ENCODE assay signal across 20 cellular contexts in genomic region chr1:54777011-54777410, GRCh38. TPM values are rescaled to one million over a fixed set of nuclear protein-coding genes. Genes with fewer than 3 reads are reported as not detected.
"Had no signal": no experiment of that assay in that cellular context is flagged by ENCODE, and none has a peak within 500 bp of the region (broad histone marks: within the 10 kb centered on the region; RNA-seq: fewer than 3 reads in every experiment).

No MANE protein-coding gene starts in this region.

- ATAC-seq: gastrocnemius medialis; naive thymus-derived CD8-positive, alpha-beta T cell; upper lobe of right lung had no signal

- DNase-seq: effector memory CD4-positive, alpha-beta T cell; gastrocnemius medialis; heart right ventricle; hypothalamus; mammary epithelial cell; naive thymus-derived CD8-positive, alpha-beta T cell; small intestine; stimulated activated CD4-positive, alpha-beta T cell treated with anti-CD3 and anti-CD28 coated beads, Interleukin-12 subunit alpha, Interleukin-12 subunit beta, amount 100 ng/mL, for 4 hours; stimulated activated naive CD4-positive, alpha-beta T cell; stomach; upper lobe of right lung had no signal

- H3K4me3 ChIP-seq: esophagus muscularis mucosa, gastrocnemius medialis, heart right ventricle, right atrium auricular region, stomach, upper lobe of right lung, vagina had no signal

- H3K27ac ChIP-seq: epithelial cell of prostate, esophagus muscularis mucosa, gastrocnemius medialis, neutrophil, right atrium auricular region, upper lobe of right lung, vagina had no signal

- H3K9me3 ChIP-seq: esophagus muscularis mucosa, gastrocnemius medialis, heart right ventricle, neutrophil, right atrium auricular region, stomach, upper lobe of right lung, vagina had no signal

- H3K36me3 ChIP-seq: esophagus muscularis mucosa, gastrocnemius medialis, heart right ventricle, right atrium auricular region, stomach, upper lobe of right lung, vagina had no signal

- H3K4me1 ChIP-seq: gastrocnemius medialis, upper lobe of right lung, vagina had no signal

- H3K27me3 ChIP-seq: neutrophil, right atrium auricular region, upper lobe of right lung, vagina had no signal

RNA-seq across cellular contexts. Expression of gene TTC22, which starts 24.1 kb away (rescaled TPM):
- total RNA-seq: fibroblast of villous mesenchyme, mesenteric fat pad, osteoblast, pulmonary artery endothelial cell had no signal
